1 cellular context compared by ENCODE assay signal in the genomic region with DNA sequence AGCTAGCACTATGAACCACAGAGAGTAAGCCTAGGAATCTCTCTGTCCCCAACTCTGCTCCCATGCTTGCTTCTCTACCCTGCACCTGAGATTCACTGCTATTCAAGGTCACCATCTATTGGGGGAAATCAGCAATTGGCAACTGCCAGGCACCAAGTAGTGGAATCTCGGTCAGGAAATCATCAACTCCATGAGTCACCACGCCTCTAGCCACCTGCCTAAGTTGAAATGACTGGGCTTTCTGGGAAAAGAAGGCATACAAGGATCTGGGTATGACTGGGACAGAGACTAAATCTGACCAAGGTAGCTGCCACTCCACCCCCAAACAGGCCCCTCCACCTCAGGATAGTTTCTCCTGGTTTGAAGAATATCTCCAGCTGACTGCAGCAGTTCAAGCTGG.
TF ChIP-seq lines count a peak whose summit lies in the region.

No MANE protein-coding gene starts in this region.

TF ChIP-seq in WTC11, 78 proteins besides CTCF, POLR2A, EP300 and RAD21 (continued from another document):
- TF ChIP-seq, protein P1, sequence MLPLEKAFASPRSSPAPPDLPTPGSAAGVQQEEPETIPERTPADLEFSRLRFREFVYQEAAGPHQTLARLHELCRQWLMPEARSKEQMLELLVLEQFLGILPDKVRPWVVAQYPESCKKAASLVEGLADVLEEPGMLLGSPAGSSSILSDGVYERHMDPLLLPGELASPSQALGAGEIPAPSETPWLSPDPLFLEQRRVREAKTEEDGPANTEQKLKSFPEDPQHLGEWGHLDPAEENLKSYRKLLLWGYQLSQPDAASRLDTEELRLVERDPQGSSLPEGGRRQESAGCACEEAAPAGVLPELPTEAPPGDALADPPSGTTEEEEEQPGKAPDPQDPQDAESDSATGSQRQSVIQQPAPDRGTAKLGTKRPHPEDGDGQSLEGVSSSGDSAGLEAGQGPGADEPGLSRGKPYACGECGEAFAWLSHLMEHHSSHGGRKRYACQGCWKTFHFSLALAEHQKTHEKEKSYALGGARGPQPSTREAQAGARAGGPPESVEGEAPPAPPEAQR (CRISPR knock-in tag; IDR thresholded peaks at IDR 0.05): no peak
